Comparison of ENCODE assay signal across 1 cellular context in the genomic region with DNA sequence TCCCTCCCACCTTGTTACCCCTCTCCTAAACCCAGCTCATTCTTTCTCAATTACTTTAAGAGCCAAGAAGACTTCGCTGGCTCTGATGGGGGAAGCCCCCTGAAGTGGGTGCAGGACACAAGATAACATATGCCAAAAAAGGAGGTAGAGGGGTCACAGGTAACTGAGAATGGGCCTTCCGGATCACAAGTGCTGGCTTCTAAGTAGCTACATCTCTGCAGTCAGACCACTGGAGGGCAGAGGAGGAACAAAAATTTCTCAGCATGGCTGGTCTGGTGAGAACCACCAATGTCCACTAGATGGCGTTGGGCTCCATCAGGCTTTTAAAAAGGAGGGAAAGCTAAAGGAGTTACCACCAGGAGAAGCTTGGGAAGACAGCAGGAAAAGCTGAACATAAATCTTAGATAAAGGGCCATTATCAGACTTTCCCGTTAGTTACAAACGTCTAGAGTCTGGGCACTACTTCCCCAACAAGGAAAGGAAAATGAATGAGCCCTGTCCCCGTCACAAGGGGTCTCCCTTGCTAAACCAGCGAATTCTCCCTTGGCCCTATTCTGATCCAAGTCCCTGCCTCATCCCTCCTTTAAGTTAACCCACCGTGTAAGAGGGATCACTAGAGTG.
TF ChIP-seq lines count a peak whose summit lies in the region.

No MANE protein-coding gene starts in this region.

TF ChIP-seq in HepG2, 621 proteins besides CTCF, POLR2A, EP300 and RAD21 (continued from another document and continues in another):
- TF ChIP-seq, protein P1, sequence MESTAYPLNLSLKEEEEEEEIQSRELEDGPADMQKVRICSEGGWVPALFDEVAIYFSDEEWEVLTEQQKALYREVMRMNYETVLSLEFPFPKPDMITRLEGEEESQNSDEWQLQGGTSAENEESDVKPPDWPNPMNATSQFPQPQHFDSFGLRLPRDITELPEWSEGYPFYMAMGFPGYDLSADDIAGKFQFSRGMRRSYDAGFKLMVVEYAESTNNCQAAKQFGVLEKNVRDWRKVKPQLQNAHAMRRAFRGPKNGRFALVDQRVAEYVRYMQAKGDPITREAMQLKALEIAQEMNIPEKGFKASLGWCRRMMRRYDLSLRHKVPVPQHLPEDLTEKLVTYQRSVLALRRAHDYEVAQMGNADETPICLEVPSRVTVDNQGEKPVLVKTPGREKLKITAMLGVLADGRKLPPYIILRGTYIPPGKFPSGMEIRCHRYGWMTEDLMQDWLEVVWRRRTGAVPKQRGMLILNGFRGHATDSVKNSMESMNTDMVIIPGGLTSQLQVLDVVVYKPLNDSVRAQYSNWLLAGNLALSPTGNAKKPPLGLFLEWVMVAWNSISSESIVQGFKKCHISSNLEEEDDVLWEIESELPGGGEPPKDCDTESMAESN (CRISPR knock-in tag; conservative IDR thresholded peaks at IDR 0.05) = 0 out of 2 replicates have a peak, but pooled peaks have one; percentile 75
- TF ChIP-seq ZNF264 (CRISPR knock-in tag; IDR thresholded peaks at IDR 0.05) (peak; percentile 81; the same call in 1 of the 2 replicates), SP140L (CRISPR knock-in tag; IDR thresholded peaks at IDR 0.05; ENCODE audit: borderline replicate concordance) (0 out of 2 replicates have a peak, but pooled peaks have one; percentile 75), KDM3A (CRISPR knock-in tag; IDR thresholded peaks at IDR 0.05; ENCODE audit: low read depth) (peak; percentile 89; the same call in 1 of the 2 replicates), SALL2 (CRISPR knock-in tag; IDR thresholded peaks at IDR 0.05) (0 out of 2 replicates have a peak, but pooled peaks have one; percentile 39), ZNF749 (CRISPR knock-in tag; IDR thresholded peaks at IDR 0.05; ENCODE audit: borderline replicate concordance) (peak; percentile 43; the same call in 1 of the 2 replicates), SNAPC2 (CRISPR knock-in tag; IDR thresholded peaks at IDR 0.05) (peak; percentile 87; the same call in 1 of the 2 replicates), DNMT1 (CRISPR knock-in tag; IDR thresholded peaks at IDR 0.05) (no peak), XRCC5 (optimal IDR thresholded peaks at IDR 0.05; ENCODE audit: low read length) (peak; percentile 100), ZBTB46 (CRISPR knock-in tag; IDR thresholded peaks at IDR 0.05; ENCODE audit: borderline replicate concordance) (peak; percentile 85; the same call in 1 of the 2 replicates), ISL2 (CRISPR knock-in tag; IDR thresholded peaks at IDR 0.05) (peak; percentile 71), U2AF1 (optimal IDR thresholded peaks at IDR 0.05; ENCODE audit: low read depth, low read length) (peak; percentile 61), SP5 (CRISPR knock-in tag; IDR thresholded peaks at IDR 0.05; ENCODE audit: borderline replicate concordance, low read depth) (no peak), NFYC (CRISPR knock-in tag; IDR thresholded peaks at IDR 0.05) (0 out of 2 replicates have a peak, but pooled peaks have one; percentile 9), KLF16 (CRISPR knock-in tag; IDR thresholded peaks at IDR 0.05) (peak in 1 of 2 experiments; percentile 85; a peak in 1 of 4 replicates), THRA (CRISPR knock-in tag; IDR thresholded peaks at IDR 0.05; ENCODE audit: borderline replicate concordance) (peak; percentile 69), ZFX (CRISPR knock-in tag; IDR thresholded peaks at IDR 0.05; ENCODE audit: low read depth) (peak; percentile 57; the same call in 1 of the 2 replicates), HNRNPH1 (optimal IDR thresholded peaks at IDR 0.05; ENCODE audit: low read depth, low read length) (peak; percentile 88), ZBTB25 (CRISPR knock-in tag; IDR thresholded peaks at IDR 0.05) (peak; percentile 93; the same call in 1 of the 2 replicates), KDM2A (CRISPR knock-in tag; IDR thresholded peaks at IDR 0.05; ENCODE audit: borderline replicate concordance, low read depth) (peak; percentile 69), ETV6 (CRISPR knock-in tag; conservative IDR thresholded peaks at IDR 0.05) (no peak; the same call in 1 of the 2 replicates), ZSCAN31 (CRISPR knock-in tag; IDR thresholded peaks at IDR 0.05; ENCODE audit: low read depth) (peak; percentile 87; the same call in 1 of the 2 replicates), NR1H2 (CRISPR knock-in tag; IDR thresholded peaks at IDR 0.05; ENCODE audit: borderline replicate concordance, low read depth) (no peak), ZKSCAN8 (CRISPR knock-in tag; IDR thresholded peaks at IDR 0.05; ENCODE audit: borderline replicate concordance) (peak; percentile 79; the same call in 1 of the 2 replicates), KLF6 (CRISPR knock-in tag; IDR thresholded peaks at IDR 0.05) (peak; percentile 89), ZNF777 (CRISPR knock-in tag; IDR thresholded peaks at IDR 0.05) (peak; percentile 58; the same call in 1 of the 2 replicates)
- TF ChIP-seq, protein P2, sequence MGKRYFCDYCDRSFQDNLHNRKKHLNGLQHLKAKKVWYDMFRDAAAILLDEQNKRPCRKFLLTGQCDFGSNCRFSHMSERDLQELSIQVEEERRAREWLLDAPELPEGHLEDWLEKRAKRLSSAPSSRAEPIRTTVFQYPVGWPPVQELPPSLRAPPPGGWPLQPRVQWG (CRISPR knock-in tag; IDR thresholded peaks at IDR 0.05; ENCODE audit: borderline replicate concordance, low read depth) = no peak
- TF ChIP-seq, protein P3, sequence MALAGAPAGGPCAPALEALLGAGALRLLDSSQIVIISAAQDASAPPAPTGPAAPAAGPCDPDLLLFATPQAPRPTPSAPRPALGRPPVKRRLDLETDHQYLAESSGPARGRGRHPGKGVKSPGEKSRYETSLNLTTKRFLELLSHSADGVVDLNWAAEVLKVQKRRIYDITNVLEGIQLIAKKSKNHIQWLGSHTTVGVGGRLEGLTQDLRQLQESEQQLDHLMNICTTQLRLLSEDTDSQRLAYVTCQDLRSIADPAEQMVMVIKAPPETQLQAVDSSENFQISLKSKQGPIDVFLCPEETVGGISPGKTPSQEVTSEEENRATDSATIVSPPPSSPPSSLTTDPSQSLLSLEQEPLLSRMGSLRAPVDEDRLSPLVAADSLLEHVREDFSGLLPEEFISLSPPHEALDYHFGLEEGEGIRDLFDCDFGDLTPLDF (CRISPR knock-in tag; IDR thresholded peaks at IDR 0.05) = no peak
- TF ChIP-seq, protein P4, sequence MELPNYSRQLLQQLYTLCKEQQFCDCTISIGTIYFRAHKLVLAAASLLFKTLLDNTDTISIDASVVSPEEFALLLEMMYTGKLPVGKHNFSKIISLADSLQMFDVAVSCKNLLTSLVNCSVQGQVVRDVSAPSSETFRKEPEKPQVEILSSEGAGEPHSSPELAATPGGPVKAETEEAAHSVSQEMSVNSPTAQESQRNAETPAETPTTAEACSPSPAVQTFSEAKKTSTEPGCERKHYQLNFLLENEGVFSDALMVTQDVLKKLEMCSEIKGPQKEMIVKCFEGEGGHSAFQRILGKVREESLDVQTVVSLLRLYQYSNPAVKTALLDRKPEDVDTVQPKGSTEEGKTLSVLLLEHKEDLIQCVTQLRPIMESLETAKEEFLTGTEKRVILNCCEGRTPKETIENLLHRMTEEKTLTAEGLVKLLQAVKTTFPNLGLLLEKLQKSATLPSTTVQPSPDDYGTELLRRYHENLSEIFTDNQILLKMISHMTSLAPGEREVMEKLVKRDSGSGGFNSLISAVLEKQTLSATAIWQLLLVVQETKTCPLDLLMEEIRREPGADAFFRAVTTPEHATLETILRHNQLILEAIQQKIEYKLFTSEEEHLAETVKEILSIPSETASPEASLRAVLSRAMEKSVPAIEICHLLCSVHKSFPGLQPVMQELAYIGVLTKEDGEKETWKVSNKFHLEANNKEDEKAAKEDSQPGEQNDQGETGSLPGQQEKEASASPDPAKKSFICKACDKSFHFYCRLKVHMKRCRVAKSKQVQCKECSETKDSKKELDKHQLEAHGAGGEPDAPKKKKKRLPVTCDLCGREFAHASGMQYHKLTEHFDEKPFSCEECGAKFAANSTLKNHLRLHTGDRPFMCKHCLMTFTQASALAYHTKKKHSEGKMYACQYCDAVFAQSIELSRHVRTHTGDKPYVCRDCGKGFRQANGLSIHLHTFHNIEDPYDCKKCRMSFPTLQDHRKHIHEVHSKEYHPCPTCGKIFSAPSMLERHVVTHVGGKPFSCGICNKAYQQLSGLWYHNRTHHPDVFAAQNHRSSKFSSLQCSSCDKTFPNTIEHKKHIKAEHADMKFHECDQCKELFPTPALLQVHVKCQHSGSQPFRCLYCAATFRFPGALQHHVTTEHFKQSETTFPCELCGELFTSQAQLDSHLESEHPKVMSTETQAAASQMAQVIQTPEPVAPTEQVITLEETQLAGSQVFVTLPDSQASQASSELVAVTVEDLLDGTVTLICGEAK (IDR thresholded peaks at IDR 0.05) = no peak
- TF ChIP-seq, protein P4 (CRISPR knock-in tag; IDR thresholded peaks at IDR 0.05) = no peak
- TF ChIP-seq, protein P5, sequence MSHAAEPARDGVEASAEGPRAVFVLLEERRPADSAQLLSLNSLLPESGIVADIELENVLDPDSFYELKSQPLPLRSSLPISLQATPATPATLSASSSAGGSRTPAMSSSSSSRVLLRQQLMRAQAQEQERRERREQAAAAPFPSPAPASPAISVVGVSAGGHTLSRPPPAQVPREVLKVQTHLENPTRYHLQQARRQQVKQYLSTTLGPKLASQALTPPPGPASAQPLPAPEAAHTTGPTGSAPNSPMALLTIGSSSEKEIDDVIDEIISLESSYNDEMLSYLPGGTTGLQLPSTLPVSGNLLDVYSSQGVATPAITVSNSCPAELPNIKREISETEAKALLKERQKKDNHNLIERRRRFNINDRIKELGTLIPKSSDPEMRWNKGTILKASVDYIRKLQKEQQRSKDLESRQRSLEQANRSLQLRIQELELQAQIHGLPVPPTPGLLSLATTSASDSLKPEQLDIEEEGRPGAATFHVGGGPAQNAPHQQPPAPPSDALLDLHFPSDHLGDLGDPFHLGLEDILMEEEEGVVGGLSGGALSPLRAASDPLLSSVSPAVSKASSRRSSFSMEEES (CRISPR knock-in tag; IDR thresholded peaks at IDR 0.05) = peak; percentile 68; the same call in 1 of the 2 replicates
- TF ChIP-seq, protein P6, sequence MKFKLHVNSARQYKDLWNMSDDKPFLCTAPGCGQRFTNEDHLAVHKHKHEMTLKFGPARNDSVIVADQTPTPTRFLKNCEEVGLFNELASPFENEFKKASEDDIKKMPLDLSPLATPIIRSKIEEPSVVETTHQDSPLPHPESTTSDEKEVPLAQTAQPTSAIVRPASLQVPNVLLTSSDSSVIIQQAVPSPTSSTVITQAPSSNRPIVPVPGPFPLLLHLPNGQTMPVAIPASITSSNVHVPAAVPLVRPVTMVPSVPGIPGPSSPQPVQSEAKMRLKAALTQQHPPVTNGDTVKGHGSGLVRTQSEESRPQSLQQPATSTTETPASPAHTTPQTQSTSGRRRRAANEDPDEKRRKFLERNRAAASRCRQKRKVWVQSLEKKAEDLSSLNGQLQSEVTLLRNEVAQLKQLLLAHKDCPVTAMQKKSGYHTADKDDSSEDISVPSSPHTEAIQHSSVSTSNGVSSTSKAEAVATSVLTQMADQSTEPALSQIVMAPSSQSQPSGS (CRISPR knock-in tag; IDR thresholded peaks at IDR 0.05) = peak; percentile 85
